In genomic region chr15:71414778-71415177, GRCh38 we compare ENCODE assay signal across 25 cellular contexts.
DNase-seq lines count a peak whose midpoint lies in the region; ATAC-seq and TF ChIP-seq lines count a peak whose summit lies in the region.
"Had no signal": no experiment of that assay in that cellular context is flagged by ENCODE, and none has a peak within 500 bp of the region (broad histone marks: within the 10 kb centered on the region; RNA-seq: fewer than 3 reads in every experiment).

No MANE protein-coding gene starts in this region.

- peak overlapping the region; percentile 42 for H3K27ac ChIP-seq in caudate nucleus (ENCODE audit: low read depth, low read length)
- H3K27ac ChIP-seq in left lung, result peak overlapping the region; percentile 15 to 45
- H3K27ac ChIP-seq in thyroid gland, result peak overlapping the region in 2 of 3 donors; percentile 35 to 82
- H3K27ac ChIP-seq: body of pancreas, SJCRH30 had no signal

- TF ChIP-seq POLR2A in thyroid gland (IDR thresholded peaks at IDR 0.05), result peak in 1 of 2 donors; percentile 27

- DNase-seq in NCI-H526 (lab: John Stamatoyannopoulos, UW) (peak; percentile 47 to 72), caudate nucleus (lab: John Stamatoyannopoulos, UW) (no peak), left lung (no peak), thyroid gland (no peak), type B pancreatic cell (ENCODE audit: extremely low spot score, unreplicated experiment) (no peak), iPS-NIHi11 (ENCODE audit: low spot score) (no peak)
- DNase-seq in stimulated activated naive CD8-positive, alpha-beta T cell treated with anti-CD3 and anti-CD28 coated beads, Interleukin-15, amount 100 ng/mL, for 72 hours, result no peak
- DNase-seq: activated CD4-positive, alpha-beta T cell treated with anti-CD3 and anti-CD28 coated beads, Interleukin-2, amount 10 ng/mL, durations not matched to agents 7 days and 5 days; activated gamma-delta T cell treated with Interleukin-2 at 50 U/mL for 16 hours; activated naive CD8-positive, alpha-beta T cell treated with anti-CD3 and anti-CD28 coated beads, Interleukin-2, amount 50 U/mL, for 24 hours; activated T-cell treated with anti-CD3 and anti-CD28 coated beads, Interleukin-2, amount 50 U/mL, for 24 hours; body of pancreas; Calu3; DMS79 treated with DMSO at 0.1 percent for 48 hours; naive thymus-derived CD4-positive, alpha-beta T cell; NCI-H1694 treated with DMSO at 0.1 percent for 48 hours; NCI-H2171; NCI-H524 treated with DMSO at 0.1 percent for 48 hours; SJCRH30; small intestine; stimulated activated CD8-positive, alpha-beta memory T cell treated with anti-CD3 and anti-CD28 coated beads, Interleukin-4, amount 100 ng/mL, for 48 hours; T1000; trophoblast cell had no signal

- no peak overlapping the region for H3K27ac Mint-ChIP-seq in type B pancreatic cell
- no peak overlapping the region for H3K27ac Mint-ChIP-seq in stimulated activated naive CD8-positive, alpha-beta T cell treated with anti-CD3 and anti-CD28 coated beads, Interleukin-15, amount 100 ng/mL, for 72 hours
- H3K27ac Mint-ChIP-seq: activated CD4-positive, alpha-beta T cell treated with anti-CD3 and anti-CD28 coated beads, Interleukin-2, amount 10 ng/mL, durations not matched to agents 7 days and 5 days; activated naive CD8-positive, alpha-beta T cell treated with anti-CD3 and anti-CD28 coated beads, Interleukin-2, amount 50 U/mL, for 24 hours; activated T-cell treated with anti-CD3 and anti-CD28 coated beads, Interleukin-2, amount 50 U/mL, for 24 hours; naive thymus-derived CD4-positive, alpha-beta T cell; WTC11 had no signal

- H3K4me1 ChIP-seq in left lung (peaks cover 10 to 14% of the 10 kb centered on the region in 2 donors), thyroid gland (peaks cover 26 to 27% of the 10 kb centered on the region in 2 donors)
- H3K4me1 ChIP-seq: HAP-1, SJCRH30 had no signal

- TF ChIP-seq CTCF in left lung (IDR thresholded peaks at IDR 0.05) (no peak), thyroid gland (IDR thresholded peaks at IDR 0.05) (no peak), type B pancreatic cell (conservative IDR thresholded peaks at IDR 0.05) (no peak)

- intact Hi-C loops in left lung (cut with DNase I), result no loop called here
- intact Hi-C loops in thyroid gland (cut with DNase I), result no loop called here

- 27 to 31% methylated on average over 2 of the region's 2 CpGs for WGBS in thyroid gland, 2 donors

- H3K27me3 ChIP-seq in left lung (no peaks in the 10 kb centered on the region), thyroid gland (no peaks in the 10 kb centered on the region)
- H3K27me3 ChIP-seq: body of pancreas, SJCRH30 had no signal

- H3K4me3 Mint-ChIP-seq in type B pancreatic cell, result no peak overlapping the region
- H3K4me3 Mint-ChIP-seq in stimulated activated naive CD8-positive, alpha-beta T cell treated with anti-CD3 and anti-CD28 coated beads, Interleukin-15, amount 100 ng/mL, for 72 hours, result no peak overlapping the region
- H3K4me3 Mint-ChIP-seq: activated CD4-positive, alpha-beta T cell treated with anti-CD3 and anti-CD28 coated beads, Interleukin-2, amount 10 ng/mL, durations not matched to agents 7 days and 5 days; activated naive CD8-positive, alpha-beta T cell treated with anti-CD3 and anti-CD28 coated beads, Interleukin-2, amount 50 U/mL, for 24 hours; activated T-cell treated with anti-CD3 and anti-CD28 coated beads, Interleukin-2, amount 50 U/mL, for 24 hours; naive thymus-derived CD4-positive, alpha-beta T cell; WTC11 had no signal

- ATAC-seq in left lung, result peak; percentile 31
- ATAC-seq in stimulated activated naive CD8-positive, alpha-beta T cell treated with anti-CD3 and anti-CD28 coated beads, Interleukin-15, amount 100 ng/mL, for 72 hours, result no peak
- ATAC-seq: activated naive CD8-positive, alpha-beta T cell treated with anti-CD3 and anti-CD28 coated beads, Interleukin-2, amount 50 U/mL, for 24 hours; body of pancreas; naive thymus-derived CD4-positive, alpha-beta T cell; WTC11 had no signal

- H3K9me3 Mint-ChIP-seq in type B pancreatic cell, result no peaks in the 10 kb centered on the region
- H3K9me3 Mint-ChIP-seq in stimulated activated naive CD8-positive, alpha-beta T cell treated with anti-CD3 and anti-CD28 coated beads, Interleukin-15, amount 100 ng/mL, for 72 hours, result no peaks in the 10 kb centered on the region
- H3K9me3 Mint-ChIP-seq: activated CD4-positive, alpha-beta T cell treated with anti-CD3 and anti-CD28 coated beads, Interleukin-2, amount 10 ng/mL, durations not matched to agents 7 days and 5 days; activated naive CD8-positive, alpha-beta T cell treated with anti-CD3 and anti-CD28 coated beads, Interleukin-2, amount 50 U/mL, for 24 hours; activated T-cell treated with anti-CD3 and anti-CD28 coated beads, Interleukin-2, amount 50 U/mL, for 24 hours; WTC11 had no signal

- peaks cover 6% of the 10 kb centered on the region for H3K36me3 Mint-ChIP-seq in type B pancreatic cell
- H3K36me3 Mint-ChIP-seq: naive thymus-derived CD4-positive, alpha-beta T cell; WTC11 had no signal

- H3K27me3 Mint-ChIP-seq in type B pancreatic cell, result no peaks in the 10 kb centered on the region
- H3K27me3 Mint-ChIP-seq in stimulated activated naive CD8-positive, alpha-beta T cell treated with anti-CD3 and anti-CD28 coated beads, Interleukin-15, amount 100 ng/mL, for 72 hours, result peaks cover 9% of the 10 kb centered on the region

- H3K4me1 Mint-ChIP-seq in type B pancreatic cell (ENCODE audit: unreplicated experiment), result peaks cover 13% of the 10 kb centered on the region
- no peaks in the 10 kb centered on the region for H3K4me1 Mint-ChIP-seq in stimulated activated naive CD8-positive, alpha-beta T cell treated with anti-CD3 and anti-CD28 coated beads, Interleukin-15, amount 100 ng/mL, for 72 hours
- H3K4me1 Mint-ChIP-seq: activated CD4-positive, alpha-beta T cell treated with anti-CD3 and anti-CD28 coated beads, Interleukin-2, amount 10 ng/mL, durations not matched to agents 7 days and 5 days; activated naive CD8-positive, alpha-beta T cell treated with anti-CD3 and anti-CD28 coated beads, Interleukin-2, amount 50 U/mL, for 24 hours; naive thymus-derived CD4-positive, alpha-beta T cell had no signal

- no peak overlapping the region for H3K4me3 ChIP-seq in left lung
- H3K4me3 ChIP-seq in thyroid gland (replicated peaks in 1 of 3), result no peak overlapping the region
- H3K4me3 ChIP-seq: body of pancreas, HAP-1, SJCRH30 had no signal

- H3K9me3 ChIP-seq in left lung (no peaks in the 10 kb centered on the region), thyroid gland (no peaks in the 10 kb centered on the region)
- H3K9me3 ChIP-seq: body of pancreas, SJCRH30 had no signal

- H3K36me3 ChIP-seq in left lung (no peaks in the 10 kb centered on the region), thyroid gland (no peaks in the 10 kb centered on the region)
- H3K36me3 ChIP-seq: HAP-1, SJCRH30 had no signal

Comparison
In these comparisons a context has a peak if more than half of its experiments do, and no peak if none do; other contexts are left out.
1. DNase-seq: peak in NCI-H526 (2 of 2); none in caudate nucleus (0 of 61), left lung (0 of 2), thyroid gland (0 of 2), type B pancreatic cell (single experiment), stimulated activated naive CD8-positive, alpha-beta T cell treated with anti-CD3 and anti-CD28 coated beads, Interleukin-15, amount 100 ng/mL, for 72 hours (0 of 2) and iPS-NIHi11 (single experiment).
2. Peak in every context shown above with its lines, with median percentiles within 50 percentile points of each other: H3K27ac ChIP-seq.